8 cellular contexts compared by ENCODE assay signal in the genomic region with DNA sequence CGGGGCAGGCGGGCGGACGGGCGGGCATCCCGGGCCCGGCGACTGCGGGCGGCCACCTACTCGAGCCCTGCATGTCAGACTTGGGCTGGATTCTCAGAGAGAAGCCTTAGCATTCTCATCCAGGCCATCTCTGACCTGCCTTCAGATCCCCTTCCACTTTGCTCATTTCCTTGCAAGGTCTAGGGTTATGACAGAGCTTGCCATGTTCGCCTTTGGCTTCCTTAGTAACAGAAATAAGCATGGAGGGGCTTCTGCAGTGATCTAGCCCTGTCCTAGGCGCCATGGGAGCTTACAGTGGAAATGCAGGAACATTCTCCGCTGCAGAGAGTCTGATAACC. TPM values are rescaled to one million over a fixed set of nuclear protein-coding genes. Genes with fewer than 3 reads are reported as not detected.
DNase-seq lines count a peak whose midpoint lies in the region; ATAC-seq and TF ChIP-seq lines count a peak whose summit lies in the region.

No MANE protein-coding gene starts in this region.

- H3K36me3 Mint-ChIP-seq in T-helper 1 cell treated with Interleukin-12 subunit alpha and Interleukin-12 subunit beta and Interleukin-4 antibody, amounts not matched to agents 30 μg/mL and 1 μg/mL, for 36 hours (ENCODE audit: low read depth): peaks cover 8% of the 10 kb centered on the region
- peaks cover 4% of the 10 kb centered on the region for H3K36me3 Mint-ChIP-seq in activated B cell treated with CpG ODN at 0.5 μM for 24 hours (ENCODE audit: low read depth)

- H3K9me3 ChIP-seq in iPS-15b (ENCODE audit: control insufficient read depth, insufficient read depth, low read length): no peaks in the 10 kb centered on the region
- H3K9me3 ChIP-seq in stomach: no peaks in the 10 kb centered on the region

- ATAC-seq in activated B cell treated with CpG ODN at 0.5 μM for 24 hours (ENCODE audit: low read depth) (no peak), HG02970 (IDR thresholded peaks at IDR 0.05; ENCODE audit: low FRiP score, unreplicated experiment) (no peak), GM21360 (IDR thresholded peaks at IDR 0.05; ENCODE audit: unreplicated experiment) (no peak)

- TF ChIP-seq POLR2A in stomach (IDR thresholded peaks at IDR 0.05): no peak

- intact Hi-C loops in activated B cell treated with CpG ODN at 0.5 μM for 24 hours (cut with micrococcal nuclease): loop anchor here (1.0 to 10.0 kb wide), 10 partner anchors 21 to 1838 kb away; a partner anchor contains a TSS
- intact Hi-C loops in stomach (cut with DNase I; ENCODE audit: low total_unique reads): loop anchor here (10.0 kb wide), 1 partner anchor 92 kb away; no protein-coding TSS in a partner anchor

- H3K36me3 ChIP-seq in iPS-15b (ENCODE audit: control insufficient read depth, insufficient read depth, low read length) (no peaks in the 10 kb centered on the region), stomach (no peaks in the 10 kb centered on the region)

- peaks cover 7% of the 10 kb centered on the region for H3K27me3 ChIP-seq in iPS-15b (ENCODE audit: control insufficient read depth, insufficient read depth, low read length)
- H3K27me3 ChIP-seq in stomach: no peaks in the 10 kb centered on the region

- peak overlapping the region; percentile 39 for H3K9ac ChIP-seq in iPS-15b (ENCODE audit: low read depth, low read length)

- no peaks in the 10 kb centered on the region for H3K9me3 Mint-ChIP-seq in T-helper 1 cell treated with Interleukin-12 subunit alpha and Interleukin-12 subunit beta and Interleukin-4 antibody, amounts not matched to agents 30 μg/mL and 1 μg/mL, for 36 hours
- no peaks in the 10 kb centered on the region for H3K9me3 Mint-ChIP-seq in activated B cell treated with CpG ODN at 0.5 μM for 24 hours

- H3K4me1 ChIP-seq in iPS-15b (ENCODE audit: control insufficient read depth, insufficient read depth, low read length): peaks cover 4% of the 10 kb centered on the region
- peaks cover 26 to 58% (median 41%) of the 10 kb centered on the region in 4 donors for H3K4me1 ChIP-seq in stomach

- CTCF ChIA-PET in activated B cell treated with CpG ODN at 0.5 μM for 24 hours (lab: Charles Lee): interaction anchor here (0.8 to 1.4 kb wide), 3 partner anchors 15 to 43 kb away, joined by 3 to 5 read pairs (median 3); no protein-coding TSS in a partner anchor

- H3K27ac ChIP-seq in stomach: peak overlapping the region; percentile 97 to 100 (median 98)

- peak overlapping the region; percentile 84 for H3K4me3 ChIP-seq in iPS-15b (ENCODE audit: low read depth, low read length)
- peak overlapping the region; percentile 68 to 87 (median 78) for H3K4me3 ChIP-seq in stomach

- peak overlapping the region; percentile 77 for H3K4me3 Mint-ChIP-seq in T-helper 1 cell treated with Interleukin-12 subunit alpha and Interleukin-12 subunit beta and Interleukin-4 antibody, amounts not matched to agents 30 μg/mL and 1 μg/mL, for 36 hours
- H3K4me3 Mint-ChIP-seq in activated B cell treated with CpG ODN at 0.5 μM for 24 hours: peak overlapping the region; percentile 71

- DNase-seq in T-helper 1 cell: no peak
- DNase-seq in activated B cell treated with CpG ODN at 0.5 μM for 24 hours: no peak
- no peak for DNase-seq in stomach
- DNase-seq in amniotic stem cell (lab: John Stamatoyannopoulos, UW): no peak

- no peak for TF ChIP-seq CTCF in activated B cell treated with CpG ODN at 0.5 μM for 24 hours (IDR thresholded peaks at IDR 0.05)
- TF ChIP-seq CTCF in stomach (IDR thresholded peaks at IDR 0.05): no peak

- H3K27me3 Mint-ChIP-seq in T-helper 1 cell treated with Interleukin-12 subunit alpha and Interleukin-12 subunit beta and Interleukin-4 antibody, amounts not matched to agents 30 μg/mL and 1 μg/mL, for 36 hours (ENCODE audit: low read depth): no peaks in the 10 kb centered on the region
- no peaks in the 10 kb centered on the region for H3K27me3 Mint-ChIP-seq in activated B cell treated with CpG ODN at 0.5 μM for 24 hours

- peaks cover 50% of the 10 kb centered on the region for H3K4me1 Mint-ChIP-seq in T-helper 1 cell treated with Interleukin-12 subunit alpha and Interleukin-12 subunit beta and Interleukin-4 antibody, amounts not matched to agents 30 μg/mL and 1 μg/mL, for 36 hours (ENCODE audit: low read depth)
- peaks cover 21% of the 10 kb centered on the region for H3K4me1 Mint-ChIP-seq in activated B cell treated with CpG ODN at 0.5 μM for 24 hours

- TF ChIP-seq EP300 in stomach (IDR thresholded peaks at IDR 0.05): no peak

- whole genome bisulfite sequencing in stomach, 5 donors: 3 to 12% (median 4%) methylated on average over 5 to 14 of the region's 14 CpGs

- peak overlapping the region; percentile 60 for H3K27ac Mint-ChIP-seq in T-helper 1 cell treated with Interleukin-12 subunit alpha and Interleukin-12 subunit beta and Interleukin-4 antibody, amounts not matched to agents 30 μg/mL and 1 μg/mL, for 36 hours
- H3K27ac Mint-ChIP-seq in activated B cell treated with CpG ODN at 0.5 μM for 24 hours: no peak overlapping the region

- POLR2A ChIA-PET in activated B cell treated with CpG ODN at 0.5 μM for 24 hours (lab: Charles Lee): interaction anchor here (0.5 to 2.1 kb wide), 6 partner anchors 11 to 1534 kb away, joined by 3 to 31 read pairs (median 4); no protein-coding TSS in a partner anchor

RNA-seq across cellular contexts. Expression of a gene that starts 0.6 kb away (rescaled TPM):
- total RNA-seq in activated B cell treated with CpG ODN at 0.5 μM for 24 hours (4.4 and 4.6 TPM in 2 replicates), stomach (10 to 100 TPM in 3 of 5 donors, 1 to 10 TPM in 2; 2.3 to 32.1 (median 18.4) TPM)
- 1 to 10 TPM; 3.7 to 5.6 (median 5.5) TPM for polyA plus RNA-seq in stomach
